In the genomic region with DNA sequence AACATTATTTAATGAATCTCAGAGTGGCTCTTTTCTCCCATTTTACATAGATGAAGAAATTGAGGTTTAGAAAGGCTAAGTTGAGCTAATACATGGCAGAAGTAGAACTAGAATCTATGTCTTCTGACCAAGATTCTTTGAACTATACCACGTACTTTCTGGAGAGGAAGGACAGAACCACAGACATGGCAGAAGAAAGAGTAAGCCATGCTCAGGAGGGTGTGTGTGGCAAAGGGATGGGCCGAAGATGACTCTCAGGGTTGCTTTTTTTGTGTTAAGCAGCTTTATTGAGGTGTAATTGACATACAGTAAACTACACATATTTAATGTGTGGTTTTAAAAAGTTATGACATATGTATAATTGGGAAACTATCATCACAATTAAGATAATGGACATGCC, we compare ENCODE assay signal across 20 cellular contexts.
DNase-seq lines count a peak whose midpoint lies in the region; ATAC-seq, FAIRE-seq and TF ChIP-seq lines count a peak whose summit lies in the region.
"Had no signal": no experiment of that assay in that cellular context is flagged by ENCODE, and none has a peak within 500 bp of the region (broad histone marks: within the 10 kb centered on the region; RNA-seq: fewer than 3 reads in every experiment).

No MANE protein-coding gene starts in this region.

- no peak for TF ChIP-seq RAD21 in H1 (IDR thresholded peaks at IDR 0.05 in 1 of 2, conservative IDR thresholded peaks at IDR 0.05 in 1 of 2; ENCODE audit: low read depth in 2 of 2, low read length in 2 of 2)

- peak in 2 of 3 donors; percentile 10 to 32 for DNase-seq in CD4-positive, CD25-positive, alpha-beta regulatory T cell
- DNase-seq in CD4-positive, alpha-beta memory T cell: peak in 4 of 5 donors; percentile 48 to 63 (median 54)
- DNase-seq in T-helper 17 cell (no peak), H1 (ENCODE audit: low read depth in 1 of 2, low spot score in 2 of 2) (no peak), D341Med (ENCODE audit: low spot score) (no peak), NCI-H1694 treated with DMSO at 0.1 percent for 48 hours (lab: John Stamatoyannopoulos, UW) (no peak)
- DNase-seq in stimulated activated effector memory CD8-positive, alpha-beta T cell treated with anti-CD3 and anti-CD28 coated beads, Interleukin-12 subunit alpha, Interleukin-12 subunit beta, amount 100 ng/mL, for 72 hours (ENCODE audit: low spot score in 2 of 2): no peak
- DNase-seq: COR-L47, GF-D8, HCEC 1CT, IMR-90, Kasumi-1, MM.1S, NCI-H1092 treated with DMSO at 0.1 percent for 48 hours, NCI-H146, NCI-H2081 treated with DMSO at 0.1 percent for 48 hours, Peyer's patch had no signal

- H3K27me3 Mint-ChIP-seq in CD4-positive, CD25-positive, alpha-beta regulatory T cell: no peaks in the 10 kb centered on the region
- H3K27me3 Mint-ChIP-seq in CD4-positive, alpha-beta memory T cell: no peaks in the 10 kb centered on the region
- H3K27me3 Mint-ChIP-seq in T-helper 17 cell: no peaks in the 10 kb centered on the region

- H3K14ac ChIP-seq in H1 (ENCODE audit: insufficient read length): no peak overlapping the region

- H3K79me1 ChIP-seq in H1 (ENCODE audit: low read depth, low read length): no peaks in the 10 kb centered on the region

- H2BK15ac ChIP-seq in H1 (ENCODE audit: low read length): no peak overlapping the region

- no peak overlapping the region for H4K91ac ChIP-seq in H1 (replicated peaks; ENCODE audit: insufficient read length, low read length)

- no peaks in the 10 kb centered on the region for H3K23me2 ChIP-seq in H1 (ENCODE audit: low read depth, low read length)

- H2BK5ac ChIP-seq in H1 (ENCODE audit: low read depth, low read length): no peak overlapping the region

- no peak overlapping the region for H2BK12ac ChIP-seq in H1 (ENCODE audit: low read depth, low read length)

- H4K5ac ChIP-seq in H1 (ENCODE audit: insufficient read length, low read depth, low read length): no peak overlapping the region

- H3K79me2 ChIP-seq in H1 (ENCODE audit: control insufficient read depth in 1 of 2, insufficient read depth in 2 of 2, low read length in 2 of 2): 0 out of 4 replicates have a peak, but pooled peaks cover 0 to 2% of the 10 kb centered on the region in 2 experiments

- peaks cover 7% of the 10 kb centered on the region for H3K4me1 ChIP-seq in CD4-positive, CD25-positive, alpha-beta regulatory T cell (ENCODE audit: control insufficient read depth, insufficient read depth, low read length, poor library complexity, severe bottlenecking)
- H3K4me1 ChIP-seq in CD4-positive, alpha-beta memory T cell (ENCODE audit: insufficient read depth, low read length): peaks cover 19% of the 10 kb centered on the region
- H3K4me1 ChIP-seq in H1 (replicated peaks in 1 of 4; ENCODE audit: control insufficient read depth in 3 of 4, insufficient read depth in 4 of 4, low read length in 3 of 4): peaks cover 6 to 13% (median 9%) of the 10 kb centered on the region in 4 experiments
- H3K4me1 ChIP-seq: BLaER1 treated with 17β-estradiol and CSF1 and Interleukin-3, amounts not matched to agents 10 nM and 100 nM; Peyer's patch had no signal

- H3K27ac Mint-ChIP-seq in CD4-positive, CD25-positive, alpha-beta regulatory T cell: peak overlapping the region in 1 of 3 donors; percentile 20
- H3K27ac Mint-ChIP-seq in CD4-positive, alpha-beta memory T cell: peak overlapping the region in 6 of 7 donors; percentile 23 to 92 (median 71)
- H3K27ac Mint-ChIP-seq in T-helper 17 cell: peak overlapping the region; percentile 62
- H3K27ac Mint-ChIP-seq in stimulated activated effector memory CD8-positive, alpha-beta T cell treated with anti-CD3 and anti-CD28 coated beads, Interleukin-12 subunit alpha, Interleukin-12 subunit beta, amount 100 ng/mL, for 72 hours: no peak overlapping the region

- 49% methylated on average over 2 of the region's 2 CpGs; no CpG with 5 or more reads in 1 of the 2 experiments for WGBS in H1 (ENCODE audit: extremely low coverage in 1 of 2, insufficient coverage in 1 of 2, insufficient read length in 1 of 2, insufficient replicate concordance in 2 of 2, low coverage in 1 of 2, low lambda C conversion rate in 2 of 2, missing lambda C conversion rate in 1 of 2), 2 experiments

- H4K8ac ChIP-seq in H1 (ENCODE audit: extremely low read depth, insufficient read depth, low read length): no peak overlapping the region

- no peak for TF ChIP-seq CTCF in H1 (IDR thresholded peaks at IDR 0.05; ENCODE audit: control extremely low read depth in 1 of 3, insufficient read depth in 1 of 3, low read depth in 1 of 3, low read length in 3 of 3)

- peak; percentile 45 to 52 for ATAC-seq in CD4-positive, CD25-positive, alpha-beta regulatory T cell (ENCODE audit: low read depth in 2 of 2)
- ATAC-seq in T-helper 17 cell: peak; percentile 99
- ATAC-seq in stimulated activated effector memory CD8-positive, alpha-beta T cell treated with anti-CD3 and anti-CD28 coated beads, Interleukin-12 subunit alpha, Interleukin-12 subunit beta, amount 100 ng/mL, for 72 hours: no peak

- H3K27ac ChIP-seq in CD4-positive, CD25-positive, alpha-beta regulatory T cell (ENCODE audit: insufficient read depth, low read length, poor library complexity, severe bottlenecking): no peak overlapping the region
- H3K27ac ChIP-seq in CD4-positive, alpha-beta memory T cell (ENCODE audit: low read depth, low read length): no peak overlapping the region
- H3K27ac ChIP-seq in H1 (ENCODE audit: low read depth, low read length): no peak overlapping the region
- H3K27ac ChIP-seq: BLaER1 treated with 17β-estradiol and CSF1 and Interleukin-3, amounts not matched to agents 10 nM and 100 nM; Peyer's patch had no signal

- no peak overlapping the region for H3K4me3 ChIP-seq in CD4-positive, CD25-positive, alpha-beta regulatory T cell (ENCODE audit: low read depth, low read length)
- H3K4me3 ChIP-seq in CD4-positive, alpha-beta memory T cell (ENCODE audit: low read length in 2 of 2): no peak overlapping the region
- H3K4me3 ChIP-seq in H1 (ENCODE audit: extremely low read depth in 1 of 4, insufficient read depth in 2 of 4, low read depth in 3 of 4, low read length in 4 of 4): no peak overlapping the region
- H3K4me3 ChIP-seq: BLaER1 treated with 17β-estradiol and CSF1 and Interleukin-3, amounts not matched to agents 10 nM and 100 nM; Peyer's patch had no signal

- no peak overlapping the region for H2BK20ac ChIP-seq in H1 (ENCODE audit: low read length)

- no peaks in the 10 kb centered on the region for H3K9me3 Mint-ChIP-seq in CD4-positive, CD25-positive, alpha-beta regulatory T cell
- no peaks in the 10 kb centered on the region for H3K9me3 Mint-ChIP-seq in CD4-positive, alpha-beta memory T cell
- H3K9me3 Mint-ChIP-seq in stimulated activated effector memory CD8-positive, alpha-beta T cell treated with anti-CD3 and anti-CD28 coated beads, Interleukin-12 subunit alpha, Interleukin-12 subunit beta, amount 100 ng/mL, for 72 hours: no peaks in the 10 kb centered on the region

- intact Hi-C loops in CD4-positive, alpha-beta memory T cell (cut with micrococcal nuclease): no loop called here

- no peak overlapping the region for H2BK120ac ChIP-seq in H1 (replicated peaks; ENCODE audit: low read depth, low read length)

- H4K20me1 ChIP-seq in H1 (replicated peaks in 1 of 2; ENCODE audit: control insufficient read depth in 1 of 2, insufficient read depth in 2 of 2, low read length in 2 of 2): peaks cover 0 to 2% of the 10 kb centered on the region in 2 experiments

- CTCF ChIA-PET in CD4-positive, alpha-beta memory T cell (lab: Charles Lee; ENCODE audit: partially characterized antibody): interaction anchor here (1.2 to 2.2 kb wide), 3 partner anchors 34 to 398 kb away, joined by 3 to 8 read pairs (median 3); no protein-coding TSS in a partner anchor
- CTCF ChIA-PET in H1 (lab: Charles Lee; ENCODE audit: partially characterized antibody): interaction anchor here (0.8 kb wide), 1 partner anchor 36 kb away, joined by 3 read pairs; no protein-coding TSS in a partner anchor

- no peak overlapping the region for H3K4ac ChIP-seq in H1 (replicated peaks; ENCODE audit: insufficient read length, low read depth, low read length)

- no peak overlapping the region for H3K18ac ChIP-seq in H1 (ENCODE audit: extremely low read depth, low read length)

- no peak overlapping the region for H2AK5ac ChIP-seq in H1 (ENCODE audit: low read depth, low read length)

- no peak overlapping the region for H3K4me2 ChIP-seq in H1 (ENCODE audit: insufficient read depth in 1 of 2, low read depth in 2 of 2, low read length in 2 of 2)
- H3K4me2 ChIP-seq: BLaER1 treated with 17β-estradiol and CSF1 and Interleukin-3, amounts not matched to agents 10 nM and 100 nM had no signal

- no peak overlapping the region for H3K56ac ChIP-seq in H1 (replicated peaks; ENCODE audit: insufficient read length, low read depth, low read length)

- no peaks in the 10 kb centered on the region for H3K9me3 ChIP-seq in CD4-positive, CD25-positive, alpha-beta regulatory T cell (ENCODE audit: control insufficient read depth in 2 of 2, low read length in 2 of 2)
- H3K9me3 ChIP-seq in CD4-positive, alpha-beta memory T cell (ENCODE audit: control insufficient read depth in 1 of 2, low read length in 2 of 2): no peaks in the 10 kb centered on the region
- H3K9me3 ChIP-seq in T-helper 17 cell (ENCODE audit: control insufficient read depth, low read length, poor library complexity, severe bottlenecking) (no peaks in the 10 kb centered on the region), H1 (ENCODE audit: insufficient read depth in 2 of 2, low read depth in 1 of 2, low read length in 1 of 2) (no peaks in the 10 kb centered on the region)
- H3K9me3 ChIP-seq: BLaER1 treated with 17β-estradiol and CSF1 and Interleukin-3, amounts not matched to agents 10 nM and 100 nM; Peyer's patch had no signal

- H3K27me3 ChIP-seq in CD4-positive, CD25-positive, alpha-beta regulatory T cell (ENCODE audit: control insufficient read depth, insufficient read depth, low read length): no peaks in the 10 kb centered on the region
- no peaks in the 10 kb centered on the region for H3K27me3 ChIP-seq in CD4-positive, alpha-beta memory T cell (ENCODE audit: insufficient read depth, low read length)
- H3K27me3 ChIP-seq in H1 (replicated peaks in 1 of 4; ENCODE audit: control insufficient read depth in 3 of 4, extremely low read depth in 1 of 4, insufficient read depth in 3 of 4, low read length in 3 of 4): no peaks in the 10 kb centered on the region
- H3K27me3 ChIP-seq: BLaER1 treated with 17β-estradiol and CSF1 and Interleukin-3, amounts not matched to agents 10 nM and 100 nM; Peyer's patch had no signal

- POLR2A ChIA-PET in CD4-positive, alpha-beta memory T cell (lab: Charles Lee; ENCODE audit: partially characterized antibody): no interaction called here
- POLR2A ChIA-PET in H1 (lab: Charles Lee; ENCODE audit: partially characterized antibody): interaction anchor here (1.2 kb wide), 1 partner anchor 12 kb away, joined by 3 read pairs; no protein-coding TSS in a partner anchor

- H3K36me3 ChIP-seq in CD4-positive, CD25-positive, alpha-beta regulatory T cell (ENCODE audit: control insufficient read depth, insufficient read depth, low read length): peaks cover 23% of the 10 kb centered on the region
- no peaks in the 10 kb centered on the region for H3K36me3 ChIP-seq in CD4-positive, alpha-beta memory T cell (ENCODE audit: insufficient read depth, low read length)
- no peaks in the 10 kb centered on the region for H3K36me3 ChIP-seq in H1 (ENCODE audit: control insufficient read depth in 2 of 4, insufficient read depth in 4 of 4, low read length in 3 of 4)

- no peak overlapping the region for H2AFZ ChIP-seq in H1 (ENCODE audit: low read length)

- peaks cover 14 to 34% (median 24%) of the 10 kb centered on the region in 4 donors for H3K4me1 Mint-ChIP-seq in CD4-positive, CD25-positive, alpha-beta regulatory T cell
- peaks cover 21 to 32% (median 26%) of the 10 kb centered on the region in 4 donors for H3K4me1 Mint-ChIP-seq in CD4-positive, alpha-beta memory T cell
- peaks cover 23% of the 10 kb centered on the region for H3K4me1 Mint-ChIP-seq in T-helper 17 cell
- H3K4me1 Mint-ChIP-seq in stimulated activated effector memory CD8-positive, alpha-beta T cell treated with anti-CD3 and anti-CD28 coated beads, Interleukin-12 subunit alpha, Interleukin-12 subunit beta, amount 100 ng/mL, for 72 hours: peaks cover 25% of the 10 kb centered on the region

- peak; percentile 48 for FAIRE-seq in H1 (lab: Jason Lieb, UNC)
- FAIRE-seq: GM19239, HTR-8/SVneo had no signal

- H3K36me3 Mint-ChIP-seq in CD4-positive, CD25-positive, alpha-beta regulatory T cell: peaks cover 24% of the 10 kb centered on the region
- peaks cover 25 to 31% of the 10 kb centered on the region in 2 donors for H3K36me3 Mint-ChIP-seq in CD4-positive, alpha-beta memory T cell
- H3K36me3 Mint-ChIP-seq in T-helper 17 cell (ENCODE audit: low read depth): no peaks in the 10 kb centered on the region
- peaks cover 24% of the 10 kb centered on the region for H3K36me3 Mint-ChIP-seq in stimulated activated effector memory CD8-positive, alpha-beta T cell treated with anti-CD3 and anti-CD28 coated beads, Interleukin-12 subunit alpha, Interleukin-12 subunit beta, amount 100 ng/mL, for 72 hours

- no peak overlapping the region for H3K9ac ChIP-seq in H1 (replicated peaks in 1 of 4; ENCODE audit: extremely low read depth in 1 of 4, low read depth in 3 of 4, low read length in 3 of 4)
- H3K9ac ChIP-seq: BLaER1 treated with 17β-estradiol and CSF1 and Interleukin-3, amounts not matched to agents 10 nM and 100 nM had no signal

- TF ChIP-seq EP300 in H1 (IDR thresholded peaks at IDR 0.05; ENCODE audit: borderline replicate concordance in 1 of 2, low read depth in 2 of 2, low read length in 2 of 2): no peak

- H3K23ac ChIP-seq in H1 (ENCODE audit: insufficient read length): no peak overlapping the region

- peak overlapping the region in 1 of 4 donors; percentile 8 for H3K4me3 Mint-ChIP-seq in CD4-positive, CD25-positive, alpha-beta regulatory T cell
- H3K4me3 Mint-ChIP-seq in CD4-positive, alpha-beta memory T cell: peak overlapping the region in 5 of 8 donors; percentile 5 to 47 (median 22)
- peak overlapping the region; percentile 56 for H3K4me3 Mint-ChIP-seq in T-helper 17 cell
- no peak overlapping the region for H3K4me3 Mint-ChIP-seq in stimulated activated effector memory CD8-positive, alpha-beta T cell treated with anti-CD3 and anti-CD28 coated beads, Interleukin-12 subunit alpha, Interleukin-12 subunit beta, amount 100 ng/mL, for 72 hours

- TF ChIP-seq POLR2A in H1 (IDR thresholded peaks at IDR 0.05; ENCODE audit: control extremely low read depth in 1 of 2, low read depth in 2 of 2, low read length in 2 of 2): no peak

Comparison
In these comparisons a context has a peak if more than half of its experiments do, and no peak if none do; other contexts are left out.
1. DNase-seq: peak in CD4-positive, CD25-positive, alpha-beta regulatory T cell (2 of 3) and CD4-positive, alpha-beta memory T cell (4 of 5); none in T-helper 17 cell (0 of 3), H1 (0 of 2), stimulated activated effector memory CD8-positive, alpha-beta T cell treated with anti-CD3 and anti-CD28 coated beads, Interleukin-12 subunit alpha, Interleukin-12 subunit beta, amount 100 ng/mL, for 72 hours (0 of 2), D341Med (single experiment) and NCI-H1694 treated with DMSO at 0.1 percent for 48 hours (single experiment).